ENCODE assay signal across 1 cellular context in genomic region chr15:95018888-95019545, GRCh38.
TF ChIP-seq lines count a peak whose summit lies in the region.

No MANE protein-coding gene starts in this region.

TF ChIP-seq in GM23338, 12 proteins besides CTCF, POLR2A, EP300 and RAD21 (continued from another document):
- TF ChIP-seq REST (IDR thresholded peaks at IDR 0.05; ENCODE audit: unreplicated experiment) (no peak), EZH2phosphoT487 (IDR thresholded peaks at IDR 0.05; ENCODE audit: unreplicated experiment) (no peak), NANOG (IDR thresholded peaks at IDR 0.05; ENCODE audit: borderline replicate concordance) (no peak)
TF ChIP-seq in GM23338: peak in this region for 0.
